Comparison of ENCODE assay signal across 15 cellular contexts in genomic region chr3:162390891-162391290, GRCh38.
DNase-seq lines count a peak whose midpoint lies in the region; ATAC-seq and TF ChIP-seq lines count a peak whose summit lies in the region.
"Had no signal": no experiment of that assay in that cellular context is flagged by ENCODE, and none has a peak within 500 bp of the region (broad histone marks: within the 10 kb centered on the region; RNA-seq: fewer than 3 reads in every experiment).

No MANE protein-coding gene starts in this region.

- H3K27ac ChIP-seq in AG04450 (ENCODE audit: low read depth, low read length), result peak overlapping the region; percentile 67
- H3K27ac ChIP-seq: heart left ventricle, neural progenitor cell, upper lobe of right lung had no signal

- CTCF ChIA-PET in AG04450 (lab: Charles Lee), result no interaction called here

- H3K9me3 ChIP-seq in AG04450 (ENCODE audit: control insufficient read depth, insufficient read depth, low read length), result no peaks in the 10 kb centered on the region
- H3K9me3 ChIP-seq: upper lobe of right lung had no signal

- POLR2A ChIA-PET in AG04450 (lab: Yijun Ruan, JAX), result interaction anchor here (0.8 kb wide), 1 partner anchor 95 kb away, joined by 3 read pairs; no protein-coding TSS in a partner anchor

- no peak for ATAC-seq in HG03196 (IDR thresholded peaks at IDR 0.05; ENCODE audit: unreplicated experiment)
- ATAC-seq: heart left ventricle, upper lobe of right lung had no signal

- H3K4me3 ChIP-seq in AG04450 (ENCODE audit: low read depth, low read length), result no peak overlapping the region
- no peak overlapping the region for H3K4me3 ChIP-seq in astrocyte of the spinal cord (ENCODE audit: low read depth, low read length)
- H3K4me3 ChIP-seq: heart left ventricle, neural progenitor cell, upper lobe of right lung had no signal

- TF ChIP-seq CTCF in AG04450 (IDR thresholded peaks at IDR 0.05; ENCODE audit: low read depth, low read length), result no peak
- TF ChIP-seq CTCF in astrocyte of the spinal cord (IDR thresholded peaks at IDR 0.05; ENCODE audit: low read depth, low read length), result no peak

- DNase-seq in AG04450 (ENCODE audit: low read depth, low spot score) (peak; percentile 16), HS-5 (ENCODE audit: low read depth) (peak; percentile 68), astrocyte of the spinal cord (ENCODE audit: low read depth, low spot score) (peak; percentile 78), kidney glomerular epithelial cell (lab: John Stamatoyannopoulos, UW) (peak; percentile 56), NCI-H526 treated with DMSO at 0.1 percent for 48 hours (lab: John Stamatoyannopoulos, UW) (no peak), NOMO-1 treated with DMSO at 0.1 percent for 48 hours (lab: John Stamatoyannopoulos, UW; ENCODE audit: unreplicated experiment) (no peak), NCI-H2081 treated with DMSO at 0.1 percent for 48 hours (lab: John Stamatoyannopoulos, UW) (no peak)
- DNase-seq: activated CD4-positive, alpha-beta memory T cell treated with anti-CD3 and anti-CD28 coated beads for 36 hours; AML-193; heart left ventricle; Karpas-422; NCI-H2171; upper lobe of right lung had no signal

- in situ Hi-C loops in astrocyte of the spinal cord (cut with HindIII; ENCODE audit: low sequenced_read_pairs), result no loop called here

- H3K27me3 ChIP-seq in AG04450 (ENCODE audit: control insufficient read depth, insufficient read depth, low read length), result no peaks in the 10 kb centered on the region
- H3K27me3 ChIP-seq: heart left ventricle, neural progenitor cell, upper lobe of right lung had no signal

Comparison
In these comparisons a context has a peak if more than half of its experiments do, and no peak if none do; other contexts are left out.
1. DNase-seq: peak in AG04450 (single experiment), HS-5 (single experiment), astrocyte of the spinal cord (single experiment) and kidney glomerular epithelial cell (single experiment); none in NCI-H526 treated with DMSO at 0.1 percent for 48 hours (single experiment), NOMO-1 treated with DMSO at 0.1 percent for 48 hours (single experiment) and NCI-H2081 treated with DMSO at 0.1 percent for 48 hours (single experiment).